In genomic region chr19:12891553-12892021, GRCh38 we compare ENCODE assay signal across 8 cellular contexts. TPM values are rescaled to one million over a fixed set of nuclear protein-coding genes. Genes with fewer than 3 reads are reported as not detected.
DNase-seq lines count a peak whose midpoint lies in the region; ATAC-seq and TF ChIP-seq lines count a peak whose summit lies in the region.

No MANE protein-coding gene starts in this region.

- no peaks in the 10 kb centered on the region for H4K20me1 ChIP-seq in PC-9 (ENCODE audit: insufficient read depth)

- H3K4me2 ChIP-seq in PC-9 (peak overlapping the region; percentile 97), parathyroid adenoma (ENCODE audit: low read length) (peak overlapping the region; percentile 97)

- H3F3A ChIP-seq in PC-9 (ENCODE audit: insufficient read depth, low read depth), result no peaks in the 10 kb centered on the region

- H3K27ac ChIP-seq in PC-9 (no peak overlapping the region), esophagus (ENCODE audit: low read depth in 2 of 2, low read length in 1 of 2) (peak overlapping the region in 1 of 2 donors; percentile 90), parathyroid adenoma (no peak overlapping the region)

- BruUV-seq in PC-9 (replicated peaks; lab: Mats Ljungman, UMichigan), result TSS peak; percentile 33

- H3K36me3 ChIP-seq in ES-I3 (ENCODE audit: insufficient read depth, low read length) (no peaks in the 10 kb centered on the region), PC-9 (ENCODE audit: low read depth) (no peaks in the 10 kb centered on the region), esophagus (ENCODE audit: control insufficient read depth in 2 of 2, insufficient read depth in 2 of 2, low read length in 1 of 2) (peaks cover 4 to 18% of the 10 kb centered on the region in 2 donors), parathyroid adenoma (ENCODE audit: control insufficient read depth, insufficient read depth, low read length) (no peaks in the 10 kb centered on the region)

- no peaks in the 10 kb centered on the region for H3K9me3 ChIP-seq in ES-I3 (ENCODE audit: control insufficient read depth, insufficient read depth, low read length)
- H3K9me3 ChIP-seq in PC-9 (ENCODE audit: insufficient read depth, low read depth), result no peaks in the 10 kb centered on the region
- H3K9me3 ChIP-seq in esophagus (ENCODE audit: control insufficient read depth in 2 of 2, insufficient read depth in 1 of 2, low read depth in 1 of 2, low read length in 1 of 2), result no peaks in the 10 kb centered on the region
- no peaks in the 10 kb centered on the region for H3K9me3 ChIP-seq in parathyroid adenoma (ENCODE audit: control insufficient read depth, low read length)

- H3K79me2 ChIP-seq in PC-9 (ENCODE audit: low read depth), result peaks cover 18% of the 10 kb centered on the region
- H3K79me2 ChIP-seq in parathyroid adenoma, result no peaks in the 10 kb centered on the region

- WGBS in esophagus, 2 donors, result 4 to 9% methylated on average over 26 of the region's 26 CpGs

- ATAC-seq in activated CD4-positive, CD25-positive, alpha-beta regulatory T cell treated with anti-CD3 and anti-CD28 coated beads, Interleukin-2, amount 50 U/mL, for 24 hours, result no peak
- no peak for ATAC-seq in GM18909 (IDR thresholded peaks at IDR 0.05; ENCODE audit: poor library complexity, unreplicated experiment)

- DNase-seq in PC-9 (no peak), HuH-7.5 (ENCODE audit: low spot score) (no peak), SK-N-DZ (ENCODE audit: low spot score) (no peak)

- H3K4me3 ChIP-seq in PC-9 (peak overlapping the region; percentile 85), esophagus (ENCODE audit: low read depth in 1 of 2, low read length in 2 of 2) (peak overlapping the region; percentile 83 to 94), parathyroid adenoma (ENCODE audit: low read depth, low read length) (peak overlapping the region; percentile 96)

- POLR2A ChIA-PET in PC-9 (lab: Charles Lee; ENCODE audit: unreplicated experiment), result interaction anchor here (0.6 to 1.0 kb wide), 3 partner anchors 29 to 256 kb away, joined by 3 to 15 read pairs (median 11); partner anchors contain the start of gene FARSA

- no peaks in the 10 kb centered on the region for H3K9me2 ChIP-seq in PC-9 (ENCODE audit: insufficient read depth)

- H3K4me1 ChIP-seq in ES-I3 (ENCODE audit: insufficient read depth, low read length) (no peaks in the 10 kb centered on the region), PC-9 (replicated peaks; ENCODE audit: insufficient read depth) (peaks cover 8% of the 10 kb centered on the region), esophagus (ENCODE audit: control insufficient read depth in 2 of 2, insufficient read depth in 2 of 2, low read length in 1 of 2) (peaks cover 2 to 11% of the 10 kb centered on the region in 2 donors), parathyroid adenoma (no peaks in the 10 kb centered on the region)

- H3K9ac ChIP-seq in ES-I3 (ENCODE audit: low read depth, low read length) (peak overlapping the region; percentile 93), parathyroid adenoma (no peak overlapping the region)

- TF ChIP-seq CTCF in PC-9 (conservative IDR thresholded peaks at IDR 0.05) (no peak), parathyroid adenoma (IDR thresholded peaks at IDR 0.05) (no peak)

- H2AFZ ChIP-seq in PC-9, result peak overlapping the region; percentile 81
- H2AFZ ChIP-seq in parathyroid adenoma, result peak overlapping the region; percentile 84

- intact Hi-C loops in PC-9 (cut with micrococcal nuclease; ENCODE audit: unreplicated experiment), result loop anchor here (2.0 kb wide), 2 partner anchors 27 to 47 kb away; partner anchors contain the start of genes CALR and SYCE2

- CTCF ChIA-PET in PC-9 (lab: Charles Lee), result interaction anchor here (0.9 to 1.1 kb wide), 2 partner anchors 44 to 125 kb away, joined by 3 to 5 read pairs; no protein-coding TSS in a partner anchor

- H3K27me3 ChIP-seq in PC-9 (ENCODE audit: insufficient read depth, low read depth), result no peaks in the 10 kb centered on the region
- H3K27me3 ChIP-seq in esophagus (ENCODE audit: control insufficient read depth in 1 of 2, insufficient read depth in 2 of 2, low read length in 2 of 2), result no peaks in the 10 kb centered on the region
- no peaks in the 10 kb centered on the region for H3K27me3 ChIP-seq in parathyroid adenoma (ENCODE audit: control insufficient read depth, insufficient read depth, low read length)

RNA-seq across cellular contexts. Expression of gene GCDH, which starts 0.6 kb away (rescaled TPM):
- 23.2 and 27.8 TPM in 2 replicates for total RNA-seq in PC-9 (2021)
- polyA plus RNA-seq in esophagus, result 10 to 100 TPM; 14.3 to 21.0 TPM
- 55.9 and 85.5 TPM in 2 replicates for polyA plus RNA-seq in SK-N-DZ (2014; cell fraction: cytosol; rRNA removed)
- 56.2 and 117 TPM in 2 replicates for polyA plus RNA-seq in SK-N-DZ (2014; cell fraction: nucleus; rRNA removed)

RNA-seq across cellular contexts. Expression of gene KLF1, which starts 4.6 kb away (rescaled TPM):
- 0.22 and 0.25 TPM in 2 replicates for total RNA-seq in PC-9 (2021)
- not detected for polyA plus RNA-seq in esophagus
- polyA plus RNA-seq in SK-N-DZ (2014; cell fraction: cytosol; rRNA removed), result 1.9 and 2.0 TPM in 2 replicates
- 1.0 and 2.0 TPM in 2 replicates for polyA plus RNA-seq in SK-N-DZ (2014; cell fraction: nucleus; rRNA removed)

RNA-seq across cellular contexts. Expression of gene DNASE2, which starts 10.3 kb away (rescaled TPM):
- total RNA-seq in PC-9 (2021), result 68.4 and 81.0 TPM in 2 replicates
- 10 to 100 TPM in 1 of 2 donors, 1 to 10 TPM in 1; 7.8 to 15.9 TPM for polyA plus RNA-seq in esophagus
- 13.5 and 18.1 TPM in 2 replicates for polyA plus RNA-seq in SK-N-DZ (2014; cell fraction: cytosol; rRNA removed)
- polyA plus RNA-seq in SK-N-DZ (2014; cell fraction: nucleus; rRNA removed), result 3.7 and 3.9 TPM in 2 replicates

RNA-seq across cellular contexts. Expression of gene SYCE2, which starts 27.5 kb away (rescaled TPM):
- 2.1 and 2.6 TPM in 2 replicates for total RNA-seq in PC-9 (2021)
- under 1 TPM; 0.20 to 0.59 TPM for polyA plus RNA-seq in esophagus
- polyA plus RNA-seq in SK-N-DZ (2014; cell fraction: cytosol; rRNA removed), result 0.22 and 0.53 TPM in 2 replicates
- 0.75 and 1.5 TPM in 2 replicates for polyA plus RNA-seq in SK-N-DZ (2014; cell fraction: nucleus; rRNA removed)

RNA-seq across cellular contexts. Expression of gene FARSA, which starts 41.9 kb away (rescaled TPM):
- total RNA-seq in PC-9 (2021), result 53.7 and 76.5 TPM in 2 replicates
- polyA plus RNA-seq in esophagus, result 10 to 100 TPM; 29.1 to 49.3 TPM
- 81.9 and 107 TPM in 2 replicates for polyA plus RNA-seq in SK-N-DZ (2014; cell fraction: cytosol; rRNA removed)
- 73.3 and 79.5 TPM in 2 replicates for polyA plus RNA-seq in SK-N-DZ (2014; cell fraction: nucleus; rRNA removed)
